Comparison of ENCODE assay signal across 27 cellular contexts in the genomic region with DNA sequence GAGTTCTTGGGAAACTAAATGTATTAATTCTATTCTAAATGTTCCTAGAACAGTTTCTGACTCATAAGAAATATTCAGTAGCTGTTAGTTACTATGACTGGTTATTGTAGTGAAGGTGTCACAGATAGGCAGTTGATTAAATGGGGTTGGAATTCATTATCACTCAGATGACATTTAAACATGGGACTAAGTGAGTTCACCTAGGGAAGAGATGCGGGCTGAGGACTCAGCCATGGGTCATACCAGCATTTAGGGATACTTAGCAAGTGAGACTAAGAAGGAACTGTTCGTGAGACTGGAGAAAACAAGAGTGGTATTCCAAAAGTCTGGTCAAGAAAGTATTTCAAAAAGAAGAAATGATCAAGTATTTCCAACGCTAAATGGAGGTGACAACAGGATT.
"Had no signal": no experiment of that assay in that cellular context is flagged by ENCODE, and none has a peak within 500 bp of the region (broad histone marks: within the 10 kb centered on the region; RNA-seq: fewer than 3 reads in every experiment).

No MANE protein-coding gene starts in this region.

- H3K27ac ChIP-seq: stomach, suprapubic skin, testis, thoracic aorta, thyroid gland, tibial artery, tibial nerve, transverse colon, upper lobe of left lung, upper lobe of right lung, uterus, vagina had no signal

- H3K27ac Mint-ChIP-seq: stimulated activated effector memory CD8-positive, alpha-beta T cell treated with anti-CD3 and anti-CD28 coated beads, Interleukin-12 subunit alpha, Interleukin-12 subunit beta, amount 100 ng/mL, for 72 hours; stimulated activated memory B cell treated with anti-CD40 and anti-IgM and Interleukin-4, amounts not matched to agents 10 μg/mL and 1 μg/mL and 100 μg/mL, for 72 hours; stimulated activated naive B cell treated with anti-CD40 and anti-IgM and Interleukin-4, amounts not matched to agents 10 μg/mL and 1 μg/mL and 100 μg/mL, for 72 hours; stimulated activated naive CD8-positive, alpha-beta T cell treated with anti-CD3 and anti-CD28 coated beads, Interleukin-15, amount 100 ng/mL, for 72 hours; stimulated activated naive CD8-positive, alpha-beta T cell treated with anti-CD3 and anti-CD28 coated beads, Interleukin-15, Interleukin-2, amounts not matched to agents 100 ng/mL and 50 ng/mL, for 24 hours; type B pancreatic cell had no signal

- H3K9me3 ChIP-seq: stomach, suprapubic skin, testis, thoracic aorta, thyroid gland, tibial artery, tibial nerve, transverse colon, upper lobe of left lung, upper lobe of right lung, uterus, vagina had no signal

- H3K36me3 Mint-ChIP-seq: stimulated activated effector memory CD8-positive, alpha-beta T cell treated with anti-CD3 and anti-CD28 coated beads, Interleukin-12 subunit alpha, Interleukin-12 subunit beta, amount 100 ng/mL, for 72 hours; stimulated activated memory B cell treated with anti-CD40 and anti-IgM and Interleukin-4, amounts not matched to agents 10 μg/mL and 1 μg/mL and 100 μg/mL, for 72 hours; stimulated activated naive B cell treated with anti-CD40 and anti-IgM and Interleukin-4, amounts not matched to agents 10 μg/mL and 1 μg/mL and 100 μg/mL, for 72 hours; type B pancreatic cell had no signal

- H3K27me3 Mint-ChIP-seq: stimulated activated memory B cell treated with anti-CD40 and anti-IgM and Interleukin-4, amounts not matched to agents 10 μg/mL and 1 μg/mL and 100 μg/mL, for 72 hours; stimulated activated naive B cell treated with anti-CD40 and anti-IgM and Interleukin-4, amounts not matched to agents 10 μg/mL and 1 μg/mL and 100 μg/mL, for 72 hours; stimulated activated naive CD8-positive, alpha-beta T cell treated with anti-CD3 and anti-CD28 coated beads, Interleukin-15, amount 100 ng/mL, for 72 hours; stimulated activated naive CD8-positive, alpha-beta T cell treated with anti-CD3 and anti-CD28 coated beads, Interleukin-15, Interleukin-2, amounts not matched to agents 100 ng/mL and 50 ng/mL, for 24 hours; type B pancreatic cell had no signal

- H3K27me3 ChIP-seq: stomach, suprapubic skin, testis, thyroid gland, tibial artery, tibial nerve, transverse colon, upper lobe of left lung, upper lobe of right lung, uterus, vagina had no signal

- ATAC-seq: stimulated activated effector memory CD8-positive, alpha-beta T cell treated with anti-CD3 and anti-CD28 coated beads, Interleukin-12 subunit alpha, Interleukin-12 subunit beta, amount 100 ng/mL, for 72 hours; stimulated activated memory B cell treated with anti-CD40 and anti-IgM and Interleukin-4, amounts not matched to agents 10 μg/mL and 1 μg/mL and 100 μg/mL, for 72 hours; stimulated activated naive B cell treated with anti-CD40 and anti-IgM and Interleukin-4, amounts not matched to agents 10 μg/mL and 1 μg/mL and 100 μg/mL, for 72 hours; stimulated activated naive CD8-positive, alpha-beta T cell treated with anti-CD3 and anti-CD28 coated beads, Interleukin-15, amount 100 ng/mL, for 72 hours; stimulated activated naive CD8-positive, alpha-beta T cell treated with anti-CD3 and anti-CD28 coated beads, Interleukin-15, Interleukin-2, amounts not matched to agents 100 U/mL and 50 U/mL, for 24 hours; upper lobe of right lung had no signal

- H3K4me3 Mint-ChIP-seq: stimulated activated effector memory CD8-positive, alpha-beta T cell treated with anti-CD3 and anti-CD28 coated beads, Interleukin-12 subunit alpha, Interleukin-12 subunit beta, amount 100 ng/mL, for 72 hours; stimulated activated memory B cell treated with anti-CD40 and anti-IgM and Interleukin-4, amounts not matched to agents 10 μg/mL and 1 μg/mL and 100 μg/mL, for 72 hours; stimulated activated naive B cell treated with anti-CD40 and anti-IgM and Interleukin-4, amounts not matched to agents 10 μg/mL and 1 μg/mL and 100 μg/mL, for 72 hours; stimulated activated naive CD8-positive, alpha-beta T cell treated with anti-CD3 and anti-CD28 coated beads, Interleukin-15, amount 100 ng/mL, for 72 hours; stimulated activated naive CD8-positive, alpha-beta T cell treated with anti-CD3 and anti-CD28 coated beads, Interleukin-15, Interleukin-2, amounts not matched to agents 100 ng/mL and 50 ng/mL, for 24 hours; type B pancreatic cell had no signal

- H3K4me1 Mint-ChIP-seq: stimulated activated effector memory CD8-positive, alpha-beta T cell treated with anti-CD3 and anti-CD28 coated beads, Interleukin-12 subunit alpha, Interleukin-12 subunit beta, amount 100 ng/mL, for 72 hours; stimulated activated memory B cell treated with anti-CD40 and anti-IgM and Interleukin-4, amounts not matched to agents 10 μg/mL and 1 μg/mL and 100 μg/mL, for 72 hours; stimulated activated naive B cell treated with anti-CD40 and anti-IgM and Interleukin-4, amounts not matched to agents 10 μg/mL and 1 μg/mL and 100 μg/mL, for 72 hours; stimulated activated naive CD8-positive, alpha-beta T cell treated with anti-CD3 and anti-CD28 coated beads, Interleukin-15, amount 100 ng/mL, for 72 hours had no signal

- H3K9me3 Mint-ChIP-seq: stimulated activated memory B cell treated with anti-CD40 and anti-IgM and Interleukin-4, amounts not matched to agents 10 μg/mL and 1 μg/mL and 100 μg/mL, for 72 hours; type B pancreatic cell had no signal

- H3K36me3 ChIP-seq: stomach, suprapubic skin, thoracic aorta, thyroid gland, tibial artery, tibial nerve, transverse colon, upper lobe of left lung, upper lobe of right lung, uterus, vagina had no signal

- DNase-seq: stimulated activated CD4-positive, alpha-beta T cell treated with anti-CD3 and anti-CD28 coated beads, Interleukin-2, amount 100 ng/mL, for 48 hours; stimulated activated CD4-positive, alpha-beta T cell treated with anti-CD3 and anti-CD28 coated beads, Interleukin-4, amount 100 ng/mL, for 1 hour; stimulated activated CD4-positive, alpha-beta T cell treated with anti-CD3 and anti-CD28 coated beads, Interleukin-4, amount 100 ng/mL, for 24 hours; stimulated activated CD4-positive, alpha-beta T cell treated with anti-CD3 and anti-CD28 coated beads, Interleukin-4, amount 100 ng/mL, for 4 hours; stimulated activated CD8-positive, alpha-beta memory T cell treated with anti-CD3 and anti-CD28 coated beads, Interleukin-4, amount 100 ng/mL, for 48 hours; stimulated activated naive B cell treated with anti-CD40 and anti-IgM and Interleukin-4, amounts not matched to agents 10 μg/mL and 1 μg/mL and 100 μg/mL, for 72 hours; stimulated activated naive CD4-positive, alpha-beta T cell; stimulated activated naive CD4-positive, alpha-beta T cell treated with Interleukin-2 at 50 U/mL for 16 hours; stimulated activated naive CD8-positive, alpha-beta T cell treated with anti-CD3 and anti-CD28 coated beads, Interleukin-15, amount 100 ng/mL, for 72 hours; stimulated activated naive CD8-positive, alpha-beta T cell treated with anti-CD3 and anti-CD28 coated beads, Interleukin-15, Interleukin-2, amounts not matched to agents 100 U/mL and 50 U/mL, for 24 hours; stomach; substantia nigra; testis; thyroid gland; tibial artery; transverse colon; upper lobe of right lung; uterus had no signal

- H3K4me3 ChIP-seq: stomach, suprapubic skin, testis, thoracic aorta, thyroid gland, tibial artery, tibial nerve, transverse colon, upper lobe of left lung, upper lobe of right lung, uterus, vagina had no signal

- H3K4me1 ChIP-seq: stomach, suprapubic skin, testis, thyroid gland, tibial artery, tibial nerve, transverse colon, upper lobe of left lung, upper lobe of right lung, uterus, vagina had no signal
